8 cellular contexts compared by ENCODE assay signal in genomic region chr3:18223591-18224338, GRCh38.
DNase-seq lines count a peak whose midpoint lies in the region; ATAC-seq and TF ChIP-seq lines count a peak whose summit lies in the region.

No MANE protein-coding gene starts in this region.

- no peaks in the 10 kb centered on the region for H3K4me1 ChIP-seq in aorta (ENCODE audit: control insufficient read depth in 1 of 2, insufficient read depth in 2 of 2, low read length in 2 of 2)
- peaks cover 0 to 3% (median 0%) of the 10 kb centered on the region in 4 donors for H3K4me1 ChIP-seq in sigmoid colon

- H3K9me3 ChIP-seq in aorta (ENCODE audit: control insufficient read depth, low read length) = no peaks in the 10 kb centered on the region
- H3K9me3 ChIP-seq in sigmoid colon = no peaks in the 10 kb centered on the region

- TF ChIP-seq CTCF in sigmoid colon (IDR thresholded peaks at IDR 0.05) = no peak

- no peak overlapping the region for H3K27ac ChIP-seq in aorta (ENCODE audit: low read depth in 1 of 2, low read length in 2 of 2)
- H3K27ac ChIP-seq in sigmoid colon = no peak overlapping the region

- DNase-seq in activated CD4-positive, CD25-positive, alpha-beta regulatory T cell (lab: John Stamatoyannopoulos, UW) = no peak
- DNase-seq in NOMO-1 (lab: John Stamatoyannopoulos, UW; ENCODE audit: unreplicated experiment in 2 of 2) (peak; percentile 86 to 97), aorta (no peak), sigmoid colon (no peak), glomerular visceral epithelial cell (ENCODE audit: extremely low spot score) (no peak)
- DNase-seq in stimulated activated naive CD8-positive, alpha-beta T cell treated with anti-CD3 and anti-CD28 coated beads, Interleukin-15, Interleukin-2, amounts not matched to agents 100 U/mL and 50 U/mL, for 24 hours = peak; percentile 9

- H3K4me3 ChIP-seq in aorta (ENCODE audit: low read length in 2 of 2) = no peak overlapping the region
- H3K4me3 ChIP-seq in sigmoid colon = no peak overlapping the region

- peak; percentile 51 to 56 for ATAC-seq in activated CD4-positive, CD25-positive, alpha-beta regulatory T cell treated with anti-CD3 and anti-CD28 coated beads, Interleukin-2, amount 50 U/mL, for 24 hours
- ATAC-seq in HG02885 (IDR thresholded peaks at IDR 0.05; ENCODE audit: poor library complexity, unreplicated experiment) = peak; percentile 98
- peak; percentile 77 for ATAC-seq in stimulated activated naive CD8-positive, alpha-beta T cell treated with anti-CD3 and anti-CD28 coated beads, Interleukin-15, Interleukin-2, amounts not matched to agents 100 U/mL and 50 U/mL, for 24 hours
- no peak for ATAC-seq in aorta (ENCODE audit: low FRiP score)

- H3K36me3 ChIP-seq in aorta (ENCODE audit: control insufficient read depth in 1 of 2, insufficient read depth in 2 of 2, low read length in 1 of 2) (no peaks in the 10 kb centered on the region), sigmoid colon (no peaks in the 10 kb centered on the region)

- WGBS in aorta, 2 donors = 68 to 70% methylated on average over 6 of the region's 6 CpGs
- WGBS in sigmoid colon, 2 donors = 61 to 79% methylated on average over 6 of the region's 6 CpGs

- no peak for TF ChIP-seq EP300 in sigmoid colon (IDR thresholded peaks at IDR 0.05)

- TF ChIP-seq POLR2A in sigmoid colon (IDR thresholded peaks at IDR 0.05) = no peak

- intact Hi-C loops in aorta (cut with DNase I) (no loop called here), sigmoid colon (cut with DNase I) (no loop called here)

- H3K27me3 ChIP-seq in aorta (ENCODE audit: control insufficient read depth in 1 of 2, insufficient read depth in 2 of 2, low read length in 1 of 2) = peaks cover 0 to 1% of the 10 kb centered on the region in 2 donors
- no peaks in the 10 kb centered on the region for H3K27me3 ChIP-seq in sigmoid colon

Comparison
In these comparisons a context has a peak if more than half of its experiments do, and no peak if none do; other contexts are left out.
1. DNase-seq: peak in NOMO-1 (2 of 2) and stimulated activated naive CD8-positive, alpha-beta T cell treated with anti-CD3 and anti-CD28 coated beads, Interleukin-15, Interleukin-2, amounts not matched to agents 100 U/mL and 50 U/mL, for 24 hours (single experiment); none in activated CD4-positive, CD25-positive, alpha-beta regulatory T cell (0 of 4), aorta (0 of 2), sigmoid colon (single experiment) and glomerular visceral epithelial cell (single experiment).